Comparison of ENCODE assay signal across 1 cellular context in genomic region chr2:126996378-126996699, GRCh38.
A peak's percentile ranks its signal among the peaks of the same experiment; 100 is the strongest.
TF ChIP-seq lines count a peak whose summit lies in the region.

No MANE protein-coding gene starts in this region.

TF ChIP-seq in HepG2, 621 proteins besides CTCF, POLR2A, EP300 and RAD21 (continued from another document and continues in another):
- 0 out of 2 replicates have a peak, but pooled peaks have one; percentile 4 for TF ChIP-seq CC2D1A (CRISPR knock-in tag; IDR thresholded peaks at IDR 0.05)
- no peak for TF ChIP-seq ZNF350 (CRISPR knock-in tag; IDR thresholded peaks at IDR 0.05; ENCODE audit: borderline replicate concordance, low read depth)
- 0 out of 2 replicates have a peak, but pooled peaks have one; percentile 12 for TF ChIP-seq ZNF547 (CRISPR knock-in tag; IDR thresholded peaks at IDR 0.05)
- 0 out of 2 replicates have a peak, but pooled peaks have one; percentile 66 for TF ChIP-seq GTF3A (CRISPR knock-in tag; conservative IDR thresholded peaks at IDR 0.05)
- TF ChIP-seq ZBTB7A (CRISPR knock-in tag; IDR thresholded peaks at IDR 0.05), result no peak
- peak; percentile 95; the same call in 1 of the 2 replicates for TF ChIP-seq FOXO4 (CRISPR knock-in tag; conservative IDR thresholded peaks at IDR 0.05)
- no peak for TF ChIP-seq CEBPG (CRISPR knock-in tag; IDR thresholded peaks at IDR 0.05)
- TF ChIP-seq ZSCAN21 (CRISPR knock-in tag; IDR thresholded peaks at IDR 0.05; ENCODE audit: borderline replicate concordance), result no peak
- TF ChIP-seq HNF1B (CRISPR knock-in tag; IDR thresholded peaks at IDR 0.05), result no peak
- no peak for TF ChIP-seq KDM4B (CRISPR knock-in tag; IDR thresholded peaks at IDR 0.05)
- TF ChIP-seq CREB3 (CRISPR knock-in tag; IDR thresholded peaks at IDR 0.05), result no peak
- TF ChIP-seq ZNF543 (CRISPR knock-in tag; IDR thresholded peaks at IDR 0.05), result peak; percentile 21; the same call in 1 of the 2 replicates
- TF ChIP-seq ZNF724P (CRISPR knock-in tag; IDR thresholded peaks at IDR 0.05; ENCODE audit: borderline replicate concordance), result no peak
- TF ChIP-seq SRF (IDR thresholded peaks at IDR 0.05; ENCODE audit: low read depth, low read length), result peak; percentile 40; the same call in 1 of the 2 replicates
- no peak for TF ChIP-seq ZSCAN31 (CRISPR knock-in tag; IDR thresholded peaks at IDR 0.05; ENCODE audit: low read depth)
- peak; percentile 48; the same call in 1 of the 2 replicates for TF ChIP-seq NFYB (CRISPR knock-in tag; IDR thresholded peaks at IDR 0.05)
- no peak for TF ChIP-seq HMGXB3 (CRISPR knock-in tag; IDR thresholded peaks at IDR 0.05; ENCODE audit: borderline replicate concordance)
- TF ChIP-seq ZNF34 (CRISPR knock-in tag; IDR thresholded peaks at IDR 0.05; ENCODE audit: borderline replicate concordance), result peak; percentile 49; the same call in 1 of the 2 replicates
- no peak for TF ChIP-seq KAT2B (IDR thresholded peaks at IDR 0.05; ENCODE audit: borderline replicate concordance, low read depth, low read length)
- 0 out of 2 replicates have a peak, but pooled peaks have one; percentile 34 for TF ChIP-seq ZNF383 (CRISPR knock-in tag; IDR thresholded peaks at IDR 0.05; ENCODE audit: borderline replicate concordance)
- TF ChIP-seq ZNF205 (CRISPR knock-in tag; IDR thresholded peaks at IDR 0.05), result no peak
- peak; percentile 29; the same call in 1 of the 2 replicates for TF ChIP-seq ZNF343 (CRISPR knock-in tag; IDR thresholded peaks at IDR 0.05)
- 0 out of 2 replicates have a peak, but pooled peaks have one; percentile 63 for TF ChIP-seq PAX8 (CRISPR knock-in tag; IDR thresholded peaks at IDR 0.05; ENCODE audit: borderline replicate concordance)
- no peak for TF ChIP-seq ZNF282 (IDR thresholded peaks at IDR 0.05; ENCODE audit: partially characterized antibody)
- TF ChIP-seq HMGA1 (CRISPR knock-in tag; conservative IDR thresholded peaks at IDR 0.05), result no peak
- no peak for TF ChIP-seq TEAD2 (CRISPR knock-in tag; IDR thresholded peaks at IDR 0.05)
- peak; percentile 73; the same call in 1 of the 2 replicates for TF ChIP-seq ZBTB46 (CRISPR knock-in tag; IDR thresholded peaks at IDR 0.05; ENCODE audit: borderline replicate concordance)
- no peak for TF ChIP-seq SALL2 (CRISPR knock-in tag; IDR thresholded peaks at IDR 0.05)
- peak; percentile 89; the same call in 1 of the 2 replicates for TF ChIP-seq ZNF20 (CRISPR knock-in tag; IDR thresholded peaks at IDR 0.05)
- peak; percentile 23; the same call in 1 of the 2 replicates for TF ChIP-seq IRF1 (CRISPR knock-in tag; IDR thresholded peaks at IDR 0.05; ENCODE audit: low read depth)
- TF ChIP-seq TP53 (CRISPR knock-in tag; conservative IDR thresholded peaks at IDR 0.05), result no peak
- no peak for TF ChIP-seq NR2F1 (CRISPR knock-in tag; IDR thresholded peaks at IDR 0.05)
- TF ChIP-seq ZNF558 (CRISPR knock-in tag; IDR thresholded peaks at IDR 0.05; ENCODE audit: borderline replicate concordance), result no peak
- TF ChIP-seq ISL2 (CRISPR knock-in tag; IDR thresholded peaks at IDR 0.05), result no peak
- TF ChIP-seq HDAC6 (IDR thresholded peaks at IDR 0.05; ENCODE audit: low read depth, low read length), result no peak
- TF ChIP-seq ZNF431 (CRISPR knock-in tag; IDR thresholded peaks at IDR 0.05; ENCODE audit: borderline replicate concordance, low read depth), result no peak
- TF ChIP-seq RNF219 (CRISPR knock-in tag; IDR thresholded peaks at IDR 0.05), result no peak
- TF ChIP-seq TARDBP (CRISPR knock-in tag; IDR thresholded peaks at IDR 0.05), result no peak
